1 cellular context compared by ENCODE assay signal in the genomic region with DNA sequence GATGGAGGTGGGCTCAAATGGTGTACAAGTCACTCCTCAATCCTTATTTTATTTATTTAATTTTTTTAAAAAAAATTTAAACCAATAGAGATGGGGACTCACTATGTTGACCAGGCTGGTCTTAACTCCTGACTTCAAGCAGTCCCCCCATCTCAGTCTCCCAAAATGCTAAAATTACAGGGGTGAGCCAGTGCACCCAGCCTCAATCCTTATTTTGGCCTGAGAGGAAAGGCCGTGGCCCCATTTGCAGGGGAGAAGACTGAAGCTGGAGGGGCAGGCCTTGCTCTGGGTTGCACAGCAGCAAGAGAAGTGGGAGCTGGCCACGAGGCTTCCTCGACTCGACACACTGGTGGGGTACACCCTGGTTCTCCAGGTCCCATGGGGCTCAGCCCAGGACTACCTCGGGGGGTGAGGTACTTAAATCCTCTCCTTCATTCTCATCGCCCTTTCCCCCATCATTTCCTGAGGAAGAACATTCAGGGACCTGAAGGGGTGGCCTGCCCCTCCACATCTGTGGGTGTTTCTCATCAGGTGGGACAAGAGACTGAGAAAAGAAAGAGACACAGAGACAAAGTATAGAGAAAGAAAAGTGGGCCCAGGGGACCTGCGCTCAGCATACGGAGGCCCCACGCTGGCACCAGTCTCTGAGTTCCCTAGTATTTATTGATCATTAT.
TF ChIP-seq lines count a peak whose summit lies in the region.

No MANE protein-coding gene starts in this region.

TF ChIP-seq in K562, 482 proteins besides CTCF, POLR2A, EP300 and RAD21 (continued from another document):
- TF ChIP-seq, protein P1, sequence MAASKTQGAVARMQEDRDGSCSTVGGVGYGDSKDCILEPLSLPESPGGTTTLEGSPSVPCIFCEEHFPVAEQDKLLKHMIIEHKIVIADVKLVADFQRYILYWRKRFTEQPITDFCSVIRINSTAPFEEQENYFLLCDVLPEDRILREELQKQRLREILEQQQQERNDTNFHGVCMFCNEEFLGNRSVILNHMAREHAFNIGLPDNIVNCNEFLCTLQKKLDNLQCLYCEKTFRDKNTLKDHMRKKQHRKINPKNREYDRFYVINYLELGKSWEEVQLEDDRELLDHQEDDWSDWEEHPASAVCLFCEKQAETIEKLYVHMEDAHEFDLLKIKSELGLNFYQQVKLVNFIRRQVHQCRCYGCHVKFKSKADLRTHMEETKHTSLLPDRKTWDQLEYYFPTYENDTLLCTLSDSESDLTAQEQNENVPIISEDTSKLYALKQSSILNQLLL (CRISPR knock-in tag; IDR thresholded peaks at IDR 0.05; ENCODE audit: borderline replicate concordance), result 0 out of 2 replicates have a peak, but pooled peaks have one; percentile 32
- TF ChIP-seq, protein P2, sequence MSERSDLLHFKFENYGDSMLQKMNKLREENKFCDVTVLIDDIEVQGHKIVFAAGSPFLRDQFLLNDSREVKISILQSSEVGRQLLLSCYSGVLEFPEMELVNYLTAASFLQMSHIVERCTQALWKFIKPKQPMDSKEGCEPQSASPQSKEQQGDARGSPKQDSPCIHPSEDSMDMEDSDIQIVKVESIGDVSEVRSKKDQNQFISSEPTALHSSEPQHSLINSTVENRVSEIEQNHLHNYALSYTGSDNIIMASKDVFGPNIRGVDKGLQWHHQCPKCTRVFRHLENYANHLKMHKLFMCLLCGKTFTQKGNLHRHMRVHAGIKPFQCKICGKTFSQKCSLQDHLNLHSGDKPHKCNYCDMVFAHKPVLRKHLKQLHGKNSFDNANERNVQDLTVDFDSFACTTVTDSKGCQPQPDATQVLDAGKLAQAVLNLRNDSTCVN (CRISPR knock-in tag; IDR thresholded peaks at IDR 0.05), result 0 out of 2 replicates have a peak, but pooled peaks have one; percentile 22
- TF ChIP-seq, protein P3, sequence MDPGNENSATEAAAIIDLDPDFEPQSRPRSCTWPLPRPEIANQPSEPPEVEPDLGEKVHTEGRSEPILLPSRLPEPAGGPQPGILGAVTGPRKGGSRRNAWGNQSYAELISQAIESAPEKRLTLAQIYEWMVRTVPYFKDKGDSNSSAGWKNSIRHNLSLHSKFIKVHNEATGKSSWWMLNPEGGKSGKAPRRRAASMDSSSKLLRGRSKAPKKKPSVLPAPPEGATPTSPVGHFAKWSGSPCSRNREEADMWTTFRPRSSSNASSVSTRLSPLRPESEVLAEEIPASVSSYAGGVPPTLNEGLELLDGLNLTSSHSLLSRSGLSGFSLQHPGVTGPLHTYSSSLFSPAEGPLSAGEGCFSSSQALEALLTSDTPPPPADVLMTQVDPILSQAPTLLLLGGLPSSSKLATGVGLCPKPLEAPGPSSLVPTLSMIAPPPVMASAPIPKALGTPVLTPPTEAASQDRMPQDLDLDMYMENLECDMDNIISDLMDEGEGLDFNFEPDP (CRISPR knock-in tag; IDR thresholded peaks at IDR 0.05), result 0 out of 2 replicates have a peak, but pooled peaks have one; percentile 60
- TF ChIP-seq ZFP1 (CRISPR knock-in tag; IDR thresholded peaks at IDR 0.05), result 0 out of 2 replicates have a peak, but pooled peaks have one; percentile 36
